ENCODE assay signal across 20 cellular contexts in genomic region chr3:88596451-88596850, GRCh38.
"Had no signal": no experiment of that assay in that cellular context is flagged by ENCODE, and none has a peak within 500 bp of the region (broad histone marks: within the 10 kb centered on the region; RNA-seq: fewer than 3 reads in every experiment).

No MANE protein-coding gene starts in this region.

- H3K9me3 ChIP-seq: neutrophil, thoracic aorta, transverse colon had no signal

- H3K4me3 Mint-ChIP-seq: dendritic cell treated with granulocyte-macrophage colony-stimulating factor and Interleukin-4, amounts not matched to agents 40 ng/mL and 50 ng/mL, for 4 days; endodermal cell; naive thymus-derived CD4-positive, alpha-beta T cell; stimulated activated naive B cell treated with anti-CD40 and anti-IgM and Interleukin-4, amounts not matched to agents 10 μg/mL and 1 μg/mL and 100 μg/mL, for 72 hours; stimulated activated naive CD8-positive, alpha-beta T cell treated with anti-CD3 and anti-CD28 coated beads, Interleukin-15, amount 100 ng/mL, for 72 hours had no signal

- H3K27ac Mint-ChIP-seq: dendritic cell treated with granulocyte-macrophage colony-stimulating factor and Interleukin-4, amounts not matched to agents 40 ng/mL and 50 ng/mL, for 4 days; endodermal cell; naive thymus-derived CD4-positive, alpha-beta T cell; stimulated activated naive B cell treated with anti-CD40 and anti-IgM and Interleukin-4, amounts not matched to agents 10 μg/mL and 1 μg/mL and 100 μg/mL, for 72 hours; stimulated activated naive CD8-positive, alpha-beta T cell treated with anti-CD3 and anti-CD28 coated beads, Interleukin-15, amount 100 ng/mL, for 72 hours had no signal

- H3K36me3 ChIP-seq: heart left ventricle, neutrophil, spleen, thoracic aorta, transverse colon had no signal

- H3K36me3 Mint-ChIP-seq: stimulated activated naive B cell treated with anti-CD40 and anti-IgM and Interleukin-4, amounts not matched to agents 10 μg/mL and 1 μg/mL and 100 μg/mL, for 72 hours had no signal

- H3K4me1 Mint-ChIP-seq: endodermal cell; naive thymus-derived CD4-positive, alpha-beta T cell; stimulated activated naive B cell treated with anti-CD40 and anti-IgM and Interleukin-4, amounts not matched to agents 10 μg/mL and 1 μg/mL and 100 μg/mL, for 72 hours; stimulated activated naive CD8-positive, alpha-beta T cell treated with anti-CD3 and anti-CD28 coated beads, Interleukin-15, amount 100 ng/mL, for 72 hours had no signal

- DNase-seq: endodermal cell; erythroblast; heart left ventricle; hypothalamus; kidney glomerular epithelial cell; mesendoderm; naive thymus-derived CD4-positive, alpha-beta T cell; posterior cingulate gyrus; spleen; stimulated activated CD4-positive, alpha-beta T cell treated with anti-CD3 and anti-CD28 coated beads, Interleukin-15, amount 100 ng/mL, for 24 hours; stimulated activated CD4-positive, alpha-beta T cell treated with anti-CD3 and anti-CD28 coated beads, Interleukin-1b, Interleukin-23, amount 100 ng/mL, for 48 hours; stimulated activated CD4-positive, alpha-beta T cell treated with anti-CD3 and anti-CD28 coated beads, Interleukin-4, amount 100 ng/mL, for 24 hours; stimulated activated naive B cell treated with anti-CD40 and anti-IgM and Interleukin-4, amounts not matched to agents 10 μg/mL and 1 μg/mL and 100 μg/mL, for 72 hours; stimulated activated naive CD8-positive, alpha-beta T cell treated with anti-CD3 and anti-CD28 coated beads, Interleukin-15, amount 100 ng/mL, for 72 hours; substantia nigra; transverse colon had no signal

- H3K4me1 ChIP-seq: heart left ventricle, spleen, transverse colon had no signal

- H3K4me3 ChIP-seq: heart left ventricle, spleen, thoracic aorta, transverse colon had no signal

- H3K27me3 Mint-ChIP-seq: dendritic cell treated with granulocyte-macrophage colony-stimulating factor and Interleukin-4, amounts not matched to agents 40 ng/mL and 50 ng/mL, for 4 days; naive thymus-derived CD4-positive, alpha-beta T cell; stimulated activated naive CD8-positive, alpha-beta T cell treated with anti-CD3 and anti-CD28 coated beads, Interleukin-15, amount 100 ng/mL, for 72 hours had no signal

- ATAC-seq: heart left ventricle; naive thymus-derived CD4-positive, alpha-beta T cell; sciatic nerve; stimulated activated naive B cell treated with anti-CD40 and anti-IgM and Interleukin-4, amounts not matched to agents 10 μg/mL and 1 μg/mL and 100 μg/mL, for 72 hours; stimulated activated naive CD8-positive, alpha-beta T cell treated with anti-CD3 and anti-CD28 coated beads, Interleukin-15, amount 100 ng/mL, for 72 hours had no signal

- H3K27ac ChIP-seq: heart left ventricle, neutrophil, spleen, thoracic aorta, transverse colon had no signal

- H3K27me3 ChIP-seq: heart left ventricle, neutrophil, spleen, transverse colon had no signal
